In the genomic region with DNA sequence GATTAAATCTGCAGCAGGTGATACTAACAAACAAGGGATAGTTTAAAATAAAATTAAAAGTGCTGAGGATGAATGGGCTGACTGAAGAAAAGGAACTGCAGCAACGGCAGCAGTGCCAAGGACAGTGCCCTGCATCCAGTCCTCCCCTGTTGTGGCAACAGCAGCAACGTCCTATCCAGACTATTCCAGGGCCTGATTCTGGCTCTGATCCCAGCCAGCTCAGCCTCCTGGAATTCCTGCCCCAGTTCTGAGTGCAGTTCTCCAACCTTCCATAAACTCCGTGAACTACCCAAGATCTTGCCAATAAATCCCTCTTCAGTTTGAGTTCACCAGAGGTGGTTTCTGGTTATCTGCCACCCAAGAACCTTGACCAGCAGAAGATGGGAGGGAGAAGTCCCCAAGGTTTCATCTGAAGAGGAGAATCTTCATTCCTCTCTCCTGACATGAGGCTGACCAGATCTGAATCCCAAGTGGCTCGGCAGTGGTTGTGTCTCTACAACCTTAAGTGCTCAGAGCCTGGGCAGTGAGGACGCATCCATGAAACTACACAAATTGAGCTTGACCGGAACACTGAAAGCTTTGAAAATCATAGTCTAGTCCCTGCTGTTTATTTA, we compare ENCODE assay signal across 9 cellular contexts.
A peak's percentile ranks its signal among the peaks of the same experiment; 100 is the strongest.
DNase-seq lines count a peak whose midpoint lies in the region; ATAC-seq and TF ChIP-seq lines count a peak whose summit lies in the region.
"Had no signal": no experiment of that assay in that cellular context is flagged by ENCODE, and none has a peak within 500 bp of the region (broad histone marks: within the 10 kb centered on the region; RNA-seq: fewer than 3 reads in every experiment).

No MANE protein-coding gene starts in this region.

- peak overlapping the region; percentile 81 for H3K27ac Mint-ChIP-seq in chondrocyte (ENCODE audit: unreplicated experiment)
- H3K27ac Mint-ChIP-seq in activated T-helper 17 cell treated with anti-CD3 and anti-CD28 coated beads, Interleukin-2, amount 50 U/mL, for 72 hours = no peak overlapping the region

- H3K4me1 Mint-ChIP-seq in chondrocyte (ENCODE audit: low read depth) = peaks cover 40% of the 10 kb centered on the region
- no peaks in the 10 kb centered on the region for H3K4me1 Mint-ChIP-seq in activated T-helper 17 cell treated with anti-CD3 and anti-CD28 coated beads, Interleukin-2, amount 50 U/mL, for 72 hours

- no peak overlapping the region for H3K4me3 ChIP-seq in HFF-Myc (replicated peaks; ENCODE audit: low read depth, low read length)

- H3K4me3 Mint-ChIP-seq in chondrocyte (ENCODE audit: unreplicated experiment) = no peak overlapping the region
- no peak overlapping the region for H3K4me3 Mint-ChIP-seq in activated T-helper 17 cell treated with anti-CD3 and anti-CD28 coated beads, Interleukin-2, amount 50 U/mL, for 72 hours

- no peak for TF ChIP-seq POLR2A in erythroblast (IDR thresholded peaks at IDR 0.05; ENCODE audit: low read length)

- no peak for ATAC-seq in activated T-helper 17 cell treated with anti-CD3 and anti-CD28 coated beads, Interleukin-2, amount 50 U/mL, for 72 hours (replicated peaks)

- H3K27me3 Mint-ChIP-seq in chondrocyte (ENCODE audit: low read depth) = no peaks in the 10 kb centered on the region
- peaks cover 12% of the 10 kb centered on the region for H3K27me3 Mint-ChIP-seq in activated T-helper 17 cell treated with anti-CD3 and anti-CD28 coated beads, Interleukin-2, amount 50 U/mL, for 72 hours

- peak overlapping the region; percentile 16 for H3K27ac ChIP-seq in substantia nigra (ENCODE audit: low read depth, low read length, poor library complexity, severe bottlenecking)
- H3K27ac ChIP-seq: VCaP had no signal

- H3K36me3 Mint-ChIP-seq in chondrocyte (ENCODE audit: low read depth) = no peaks in the 10 kb centered on the region
- H3K36me3 Mint-ChIP-seq in activated T-helper 17 cell treated with anti-CD3 and anti-CD28 coated beads, Interleukin-2, amount 50 U/mL, for 72 hours (ENCODE audit: low read depth) = no peaks in the 10 kb centered on the region

- TF ChIP-seq CTCF in HFF-Myc (IDR thresholded peaks at IDR 0.05; ENCODE audit: low read depth, low read length, missing control alignments) (no peak), chondrocyte (IDR thresholded peaks at IDR 0.05) (no peak)

- DNase-seq in HFF-Myc (ENCODE audit: extremely low read depth, low read depth) = peak; percentile 38
- no peak for DNase-seq in chondrocyte (ENCODE audit: low spot score)
- peak; percentile 89 for DNase-seq in kidney tubule cell (ENCODE audit: low spot score)
- DNase-seq in substantia nigra (lab: John Stamatoyannopoulos, UW) = peak in 33 of 49 donors; percentile 9 to 80 (median 43)
- DNase-seq in erythroblast (lab: John Stamatoyannopoulos, UW) = no peak
- DNase-seq in NK-92 treated with Interleukin-12 subunit alpha and Interleukin-12 subunit beta, amount 100 ng/mL, for 24 hours (lab: John Stamatoyannopoulos, UW) = no peak
- DNase-seq in NCI-H128 (lab: John Stamatoyannopoulos, UW; ENCODE audit: unreplicated experiment) = no peak

- no peaks in the 10 kb centered on the region for H3K9me3 Mint-ChIP-seq in chondrocyte (ENCODE audit: low read depth)
- H3K9me3 Mint-ChIP-seq in activated T-helper 17 cell treated with anti-CD3 and anti-CD28 coated beads, Interleukin-2, amount 50 U/mL, for 72 hours = no peaks in the 10 kb centered on the region

Comparison
In these comparisons a context has a peak if more than half of its experiments do, and no peak if none do; other contexts are left out.
1. DNase-seq: peak in HFF-Myc (single experiment), kidney tubule cell (single experiment) and substantia nigra (33 of 49); none in chondrocyte (single experiment), erythroblast (0 of 2), NK-92 treated with Interleukin-12 subunit alpha and Interleukin-12 subunit beta, amount 100 ng/mL, for 24 hours (single experiment) and NCI-H128 (single experiment).